In the genomic region with DNA sequence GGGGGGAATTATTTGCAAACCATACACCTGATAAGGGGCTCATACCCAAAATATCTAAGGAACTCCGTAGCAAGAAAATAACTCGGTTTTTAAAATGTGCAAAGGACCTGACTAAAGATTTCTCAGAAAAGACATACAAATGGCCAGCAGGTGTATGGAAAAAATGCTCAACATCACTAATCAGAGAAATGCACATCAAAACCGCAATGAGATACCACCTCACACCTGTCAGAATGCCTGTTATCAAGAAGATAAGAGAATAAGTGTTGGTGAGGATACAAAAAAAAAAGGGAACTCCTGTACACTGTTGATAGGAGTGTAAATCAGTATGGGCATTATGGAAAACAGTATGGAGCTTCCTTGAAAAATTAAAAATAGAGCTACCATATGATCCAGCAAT, we compare ENCODE assay signal across 28 cellular contexts.
"Had no signal": no experiment of that assay in that cellular context is flagged by ENCODE, and none has a peak within 500 bp of the region (broad histone marks: within the 10 kb centered on the region; RNA-seq: fewer than 3 reads in every experiment).

No MANE protein-coding gene starts in this region.

- H3K4me1 ChIP-seq: neural progenitor cell, parathyroid adenoma, psoas muscle, right lobe of liver, sigmoid colon, stomach, thyroid gland, tibial nerve, upper lobe of left lung, vagina had no signal

- H3K36me3 ChIP-seq: neural progenitor cell, ovary, right lobe of liver, sigmoid colon, stomach, thoracic aorta, thyroid gland, tibial nerve, upper lobe of left lung, vagina had no signal

- H3K4me2 ChIP-seq: neural progenitor cell had no signal

- H3K9me3 ChIP-seq: ovary, psoas muscle, right lobe of liver, sigmoid colon, thoracic aorta, thyroid gland, vagina had no signal

- H3K9ac ChIP-seq: neural progenitor cell, parathyroid adenoma had no signal

- H3K27ac Mint-ChIP-seq: nephron; neural progenitor cell; progenitor cell of endocrine pancreas; stimulated activated effector memory CD8-positive, alpha-beta T cell treated with anti-CD3 and anti-CD28 coated beads, Interleukin-12 subunit alpha, Interleukin-12 subunit beta, amount 100 ng/mL, for 72 hours; stimulated activated naive B cell treated with anti-CD40 and anti-IgM and Interleukin-4, amounts not matched to agents 10 μg/mL and 1 μg/mL and 100 μg/mL, for 72 hours; stimulated activated naive CD8-positive, alpha-beta T cell treated with anti-CD3 and anti-CD28 coated beads, Interleukin-15, Interleukin-2, amounts not matched to agents 100 ng/mL and 50 ng/mL, for 24 hours had no signal

- H3K79me2 ChIP-seq: parathyroid adenoma had no signal

- H3K27me3 ChIP-seq: neural progenitor cell, ovary, right lobe of liver, sigmoid colon, stomach, thyroid gland, tibial nerve, upper lobe of left lung, vagina had no signal

- H3K4me1 Mint-ChIP-seq: nephron; neural progenitor cell; stimulated activated effector memory CD8-positive, alpha-beta T cell treated with anti-CD3 and anti-CD28 coated beads, Interleukin-12 subunit alpha, Interleukin-12 subunit beta, amount 100 ng/mL, for 72 hours had no signal

- H3K27me3 Mint-ChIP-seq: progenitor cell of endocrine pancreas had no signal

- H2AFZ ChIP-seq: neural progenitor cell, parathyroid adenoma had no signal

- H3K36me3 Mint-ChIP-seq: stimulated activated effector memory CD8-positive, alpha-beta T cell treated with anti-CD3 and anti-CD28 coated beads, Interleukin-12 subunit alpha, Interleukin-12 subunit beta, amount 100 ng/mL, for 72 hours had no signal

- ATAC-seq: psoas muscle; right cardiac atrium; right lobe of liver; stimulated activated effector memory CD8-positive, alpha-beta T cell treated with anti-CD3 and anti-CD28 coated beads, Interleukin-12 subunit alpha, Interleukin-12 subunit beta, amount 100 ng/mL, for 72 hours; stimulated activated naive B cell treated with anti-CD40 and anti-IgM and Interleukin-4, amounts not matched to agents 10 μg/mL and 1 μg/mL and 100 μg/mL, for 72 hours had no signal

- H3K4me3 ChIP-seq: neural progenitor cell, ovary, psoas muscle, right lobe of liver, sigmoid colon, stomach, thoracic aorta, thyroid gland, tibial nerve, upper lobe of left lung, vagina had no signal

- H3K4me3 Mint-ChIP-seq: nephron; neural progenitor cell; stimulated activated effector memory CD8-positive, alpha-beta T cell treated with anti-CD3 and anti-CD28 coated beads, Interleukin-12 subunit alpha, Interleukin-12 subunit beta, amount 100 ng/mL, for 72 hours; stimulated activated naive B cell treated with anti-CD40 and anti-IgM and Interleukin-4, amounts not matched to agents 10 μg/mL and 1 μg/mL and 100 μg/mL, for 72 hours; stimulated activated naive CD8-positive, alpha-beta T cell treated with anti-CD3 and anti-CD28 coated beads, Interleukin-15, Interleukin-2, amounts not matched to agents 100 ng/mL and 50 ng/mL, for 24 hours had no signal

- FAIRE-seq: small intestine, urothelium cell line had no signal

- DNase-seq: occipital lobe; ovary; posterior cingulate gyrus; psoas muscle; right cardiac atrium; right lobe of liver; sigmoid colon; small intestine; stimulated activated CD4-positive, alpha-beta T cell treated with anti-CD3 and anti-CD28 coated beads, Interleukin-15, amount 100 ng/mL, for 24 hours; stimulated activated CD4-positive, alpha-beta T cell treated with anti-CD3 and anti-CD28 coated beads, Interleukin-2, amount 100 ng/mL, for 24 hours; stimulated activated CD4-positive, alpha-beta T cell treated with anti-CD3 and anti-CD28 coated beads, Interleukin-2, amount 100 ng/mL, for 48 hours; stimulated activated CD4-positive, alpha-beta T cell treated with anti-CD3 and anti-CD28 coated beads, Interleukin-4, amount 100 ng/mL, for 24 hours; stimulated activated naive B cell treated with anti-CD40 and anti-IgM and Interleukin-4, amounts not matched to agents 10 μg/mL and 1 μg/mL and 100 μg/mL, for 72 hours; stimulated activated naive CD4-positive, alpha-beta T cell treated with Interleukin-2 at 50 U/mL for 16 hours; stomach; thyroid gland; trophoblast cell; upper lobe of left lung had no signal

- H3K27ac ChIP-seq: neural progenitor cell, ovary, parathyroid adenoma, psoas muscle, right lobe of liver, sigmoid colon, stomach, thoracic aorta, thyroid gland, tibial nerve, upper lobe of left lung, vagina had no signal
